ENCODE assay signal across 8 cellular contexts in genomic region chr7:95476904-95477594, GRCh38. TPM values are rescaled to one million over a fixed set of nuclear protein-coding genes. Genes with fewer than 3 reads are reported as not detected.
DNase-seq lines count a peak whose midpoint lies in the region; ATAC-seq and TF ChIP-seq lines count a peak whose summit lies in the region.

No MANE protein-coding gene starts in this region.

- in situ Hi-C loops in Panc1 (cut with HindIII; ENCODE audit: low pct_unique_long_range_greater_than_20kb, low sequenced_read_pairs): no loop called here

- TF ChIP-seq CTCF in Panc1 (IDR thresholded peaks at IDR 0.05): peak; percentile 76
- TF ChIP-seq CTCF in gastroesophageal sphincter (IDR thresholded peaks at IDR 0.05): peak; percentile 63 to 76 (median 71)
- peak; percentile 61 to 73 (median 65) for TF ChIP-seq CTCF in ovary (IDR thresholded peaks at IDR 0.05)

- CTCF ChIA-PET in Panc1 (lab: Charles Lee): interaction anchor here (0.5 to 1.5 kb wide), 7 partner anchors 9 to 1028 kb away, joined by 3 to 15 read pairs (median 4); no protein-coding TSS in a partner anchor

- no TSS peak for BruUV-seq in Panc1 (replicated peaks; lab: Mats Ljungman, UMichigan)

- H3K27ac ChIP-seq in KOPT-K1 (ENCODE audit: low read depth, low read length, poor library complexity, severe bottlenecking) (peak overlapping the region; percentile 59), Panc1 (ENCODE audit: low read length) (no peak overlapping the region), gastroesophageal sphincter (no peak overlapping the region), ovary (no peak overlapping the region)

- peak; percentile 32 for DNase-seq in DMS79 (lab: John Stamatoyannopoulos, UW)
- no peak for DNase-seq in Panc1 (ENCODE audit: low read depth, low spot score)
- peak; percentile 14 for DNase-seq in activated gamma-delta T cell treated with anti-CD3 and anti-CD28 coated beads, Interleukin-2, amount 50 U/mL, for 16 hours (ENCODE audit: low read depth)
- DNase-seq in ovary: peak; percentile 61 to 81 (median 67)

- H3K36me3 ChIP-seq in KOPT-K1 (ENCODE audit: insufficient read depth, low read length) (no peaks in the 10 kb centered on the region), Panc1 (ENCODE audit: control insufficient read depth, insufficient read depth, low read length) (no peaks in the 10 kb centered on the region), gastroesophageal sphincter (no peaks in the 10 kb centered on the region), ovary (no peaks in the 10 kb centered on the region)

- H3K9me3 ChIP-seq in KOPT-K1 (ENCODE audit: insufficient read depth, low read length, poor library complexity, severe bottlenecking) (no peaks in the 10 kb centered on the region), Panc1 (ENCODE audit: control insufficient read depth, insufficient read depth, low read depth, low read length) (no peaks in the 10 kb centered on the region), gastroesophageal sphincter (no peaks in the 10 kb centered on the region), ovary (no peaks in the 10 kb centered on the region)

- H3K27me3 ChIP-seq in Panc1 (ENCODE audit: control insufficient read depth, insufficient read depth, low read length) (no peaks in the 10 kb centered on the region), gastroesophageal sphincter (no peaks in the 10 kb centered on the region), ovary (no peaks in the 10 kb centered on the region)

- TF ChIP-seq EP300 in gastroesophageal sphincter (IDR thresholded peaks at IDR 0.05): no peak
- TF ChIP-seq EP300 in ovary (IDR thresholded peaks at IDR 0.05): no peak

- TF ChIP-seq POLR2A in gastroesophageal sphincter (IDR thresholded peaks at IDR 0.05): no peak
- TF ChIP-seq POLR2A in ovary (IDR thresholded peaks at IDR 0.05): no peak

- H3K4me3 ChIP-seq in Panc1 (ENCODE audit: low read depth in 2 of 2, low read length in 2 of 2): no peak overlapping the region
- no peak overlapping the region for H3K4me3 ChIP-seq in gastroesophageal sphincter
- H3K4me3 ChIP-seq in ovary: no peak overlapping the region

- 1 to 9% methylated on average over 10 to 11 of the region's 11 CpGs for WGBS in gastroesophageal sphincter (ENCODE audit: low coverage in 1 of 2), 2 donors
- 7% methylated on average over 11 of the region's 11 CpGs for WGBS in ovary, 3 donors

- H3K4me1 ChIP-seq in Panc1 (ENCODE audit: control insufficient read depth, insufficient read depth, low read length) (no peaks in the 10 kb centered on the region), gastroesophageal sphincter (peaks cover 0 to 6% (median 0%) of the 10 kb centered on the region in 3 donors), ovary (ENCODE audit: insufficient read depth) (peaks cover 7% of the 10 kb centered on the region)

- intact Hi-C loops in Panc1 (cut with micrococcal nuclease; ENCODE audit: unreplicated experiment) (loop anchor here (5.0 to 10.0 kb wide), 3 partner anchors 80 to 1030 kb away; partner anchors contain the start of gene PON3), ovary (cut with DNase I) (loop anchor here in 1 of 4 donors (5.0 kb wide), 1 partner anchor 1025 kb away; no protein-coding TSS in a partner anchor)

- POLR2A ChIA-PET in Panc1 (lab: Charles Lee): no interaction called here

- peak; percentile 85 for ATAC-seq in GM21723 (IDR thresholded peaks at IDR 0.05; ENCODE audit: unreplicated experiment)
- peak; percentile 71; the same call in 1 of the 2 replicates for ATAC-seq in Panc1
- peak; percentile 61 for ATAC-seq in gastroesophageal sphincter
- ATAC-seq in HG03139 (IDR thresholded peaks at IDR 0.05; ENCODE audit: unreplicated experiment): no peak

RNA-seq across cellular contexts. Expression of gene ASB4, which starts 8.7 kb away (rescaled TPM):
- total RNA-seq in Panc1 (2021; ENCODE audit: unreplicated experiment) (0.15 TPM), gastroesophageal sphincter (not detected), ovary (1 to 10 TPM in 2 of 7 donors, under 1 TPM in 5; 0.11 to 2.0 (median 0.25) TPM)
- polyA plus RNA-seq in Panc1 (2012; ENCODE audit: insufficient read length): 0.15 TPM
- under 1 TPM; 0.15 to 0.23 TPM for polyA plus RNA-seq in ovary

RNA-seq across cellular contexts. Expression of gene PON2, which starts 42.2 kb away (rescaled TPM):
- total RNA-seq in Panc1 (2021; ENCODE audit: unreplicated experiment) (116 TPM), gastroesophageal sphincter (100 to 1,000 TPM in 1 of 4 donors, 10 to 100 TPM in 3; 53.9 to 110 (median 58.2) TPM), ovary (100 to 1,000 TPM in 1 of 7 donors, 10 to 100 TPM in 6; 30.2 to 108 (median 48.1) TPM)
- polyA plus RNA-seq in Panc1 (2012; ENCODE audit: insufficient read length): 98.1 TPM
- 10 to 100 TPM; 29.3 to 87.7 TPM for polyA plus RNA-seq in ovary
